In genomic region chr5:153905214-153905613, GRCh38 we compare ENCODE assay signal across 22 cellular contexts.
DNase-seq lines count a peak whose midpoint lies in the region; ATAC-seq and TF ChIP-seq lines count a peak whose summit lies in the region.
"Had no signal": no experiment of that assay in that cellular context is flagged by ENCODE, and none has a peak within 500 bp of the region (broad histone marks: within the 10 kb centered on the region; RNA-seq: fewer than 3 reads in every experiment).

No MANE protein-coding gene starts in this region.

- no peaks in the 10 kb centered on the region for H3K9me3 Mint-ChIP-seq in type B pancreatic cell
- H3K9me3 Mint-ChIP-seq: activated naive CD4-positive, alpha-beta T cell treated with anti-CD3 and anti-CD28 coated beads, Interleukin-2, amount 50 U/mL, for 24 hours; central memory CD8-positive, alpha-beta T cell had no signal

- DNase-seq in SK-N-SH: no peak
- no peak for DNase-seq in ascending aorta (ENCODE audit: low spot score in 2 of 2)
- DNase-seq in left kidney (ENCODE audit: low read depth, low spot score): peak; percentile 39
- DNase-seq in type B pancreatic cell (ENCODE audit: extremely low spot score, unreplicated experiment): no peak
- DNase-seq in stimulated activated CD4-positive, alpha-beta T cell treated with anti-CD3 and anti-CD28 coated beads, Interleukin-12 subunit alpha, Interleukin-12 subunit beta, amount 100 ng/mL, for 4 hours: no peak
- DNase-seq in DMS79 (lab: John Stamatoyannopoulos, UW): no peak
- no peak for DNase-seq in stimulated activated CD4-positive, alpha-beta T cell treated with anti-CD3 and anti-CD28 coated beads, Interleukin-1b, Interleukin-23, amount 100 ng/mL, for 48 hours
- DNase-seq: anterior cingulate cortex; Caco-2; kidney glomerular epithelial cell; NCI-H82; stimulated activated CD4-positive, alpha-beta T cell treated with anti-CD3 and anti-CD28 coated beads, Interleukin-4, amount 100 ng/mL, for 24 hours; stimulated activated naive B cell treated with anti-CD40 and anti-IgM and Interleukin-4, amounts not matched to agents 10 μg/mL and 1 μg/mL and 100 μg/mL, for 72 hours; T1000 had no signal

- H3K27me3 ChIP-seq in SK-N-SH (ENCODE audit: insufficient read depth) (no peaks in the 10 kb centered on the region), ascending aorta (no peaks in the 10 kb centered on the region)
- H3K27me3 ChIP-seq: BLaER1 treated with 17β-estradiol and CSF1 and Interleukin-3, amounts not matched to agents 10 nM and 100 nM; suprapubic skin; vagina had no signal

- TF ChIP-seq EP300 in SK-N-SH (IDR thresholded peaks at IDR 0.05; ENCODE audit: borderline replicate concordance in 1 of 2, low read depth in 1 of 2, low read length in 1 of 2): no peak

- no peak overlapping the region for H3K27ac Mint-ChIP-seq in type B pancreatic cell
- H3K27ac Mint-ChIP-seq: activated naive CD4-positive, alpha-beta T cell treated with anti-CD3 and anti-CD28 coated beads, Interleukin-2, amount 50 U/mL, for 24 hours; stimulated activated naive B cell treated with anti-CD40 and anti-IgM and Interleukin-4, amounts not matched to agents 10 μg/mL and 1 μg/mL and 100 μg/mL, for 72 hours; WTC11 had no signal

- H3K79me2 ChIP-seq in SK-N-SH (ENCODE audit: insufficient read depth): no peaks in the 10 kb centered on the region

- no peak overlapping the region for H3K4me2 ChIP-seq in SK-N-SH
- H3K4me2 ChIP-seq: BLaER1 treated with 17β-estradiol and CSF1 and Interleukin-3, amounts not matched to agents 10 nM and 100 nM had no signal

- 81% methylated on average over 1 of the region's 1 CpG for WGBS in SK-N-SH (ENCODE audit: low lambda C conversion rate)

- H3K27me3 Mint-ChIP-seq in type B pancreatic cell: no peaks in the 10 kb centered on the region
- H3K27me3 Mint-ChIP-seq: activated naive CD4-positive, alpha-beta T cell treated with anti-CD3 and anti-CD28 coated beads, Interleukin-2, amount 50 U/mL, for 24 hours; central memory CD8-positive, alpha-beta T cell; stimulated activated naive B cell treated with anti-CD40 and anti-IgM and Interleukin-4, amounts not matched to agents 10 μg/mL and 1 μg/mL and 100 μg/mL, for 72 hours had no signal

- TF ChIP-seq RAD21 in SK-N-SH (IDR thresholded peaks at IDR 0.05; ENCODE audit: low read length): peak; percentile 70

- no peaks in the 10 kb centered on the region for H3K9me2 ChIP-seq in SK-N-SH

- CTCF ChIA-PET in SK-N-SH (lab: Yijun Ruan, JAX): interaction anchor here (0.8 to 2.2 kb wide), 9 partner anchors 8 to 410 kb away, joined by 3 to 20 read pairs (median 3); no protein-coding TSS in a partner anchor

- no peak overlapping the region for H3K27ac ChIP-seq in SK-N-SH (ENCODE audit: low read depth in 2 of 2, low read length in 1 of 2)
- H3K27ac ChIP-seq in ascending aorta: peak overlapping the region; percentile 64 to 74
- H3K27ac ChIP-seq: BLaER1 treated with 17β-estradiol and CSF1 and Interleukin-3, amounts not matched to agents 10 nM and 100 nM; suprapubic skin; vagina had no signal

- peak; percentile 44 for TF ChIP-seq CTCF in SK-N-SH (IDR thresholded peaks at IDR 0.05)
- no peak for TF ChIP-seq CTCF in ascending aorta (IDR thresholded peaks at IDR 0.05)
- peak; percentile 20 for TF ChIP-seq CTCF in type B pancreatic cell (conservative IDR thresholded peaks at IDR 0.05)

- no peaks in the 10 kb centered on the region for H4K20me1 ChIP-seq in SK-N-SH (ENCODE audit: insufficient read depth)
- H4K20me1 ChIP-seq: BLaER1 treated with 17β-estradiol and CSF1 and Interleukin-3, amounts not matched to agents 10 nM and 100 nM had no signal

- no peaks in the 10 kb centered on the region for H3K4me1 Mint-ChIP-seq in type B pancreatic cell (ENCODE audit: unreplicated experiment)
- H3K4me1 Mint-ChIP-seq: activated naive CD4-positive, alpha-beta T cell treated with anti-CD3 and anti-CD28 coated beads, Interleukin-2, amount 50 U/mL, for 24 hours; central memory CD8-positive, alpha-beta T cell; stimulated activated naive B cell treated with anti-CD40 and anti-IgM and Interleukin-4, amounts not matched to agents 10 μg/mL and 1 μg/mL and 100 μg/mL, for 72 hours; WTC11 had no signal

- no peak overlapping the region for H3K4me3 ChIP-seq in SK-N-SH (ENCODE audit: low read depth in 2 of 2, low read length in 1 of 2)
- no peak overlapping the region for H3K4me3 ChIP-seq in ascending aorta
- H3K4me3 ChIP-seq: BLaER1 treated with 17β-estradiol and CSF1 and Interleukin-3, amounts not matched to agents 10 nM and 100 nM; suprapubic skin; vagina had no signal

- intact Hi-C loops in ascending aorta (cut with DNase I): no loop called here

- H3F3A ChIP-seq in SK-N-SH (replicated peaks; ENCODE audit: insufficient read depth): peaks cover 11% of the 10 kb centered on the region

- POLR2A ChIA-PET in SK-N-SH (lab: Yijun Ruan, JAX): interaction anchor here (0.9 kb wide), 1 partner anchor 127 kb away, joined by 3 read pairs; no protein-coding TSS in a partner anchor

- H3K9ac ChIP-seq in SK-N-SH: no peak overlapping the region
- H3K9ac ChIP-seq: BLaER1 treated with 17β-estradiol and CSF1 and Interleukin-3, amounts not matched to agents 10 nM and 100 nM had no signal

- H3K9me3 ChIP-seq in SK-N-SH: no peaks in the 10 kb centered on the region
- H3K9me3 ChIP-seq in ascending aorta: no peaks in the 10 kb centered on the region
- H3K9me3 ChIP-seq: BLaER1 treated with 17β-estradiol and CSF1 and Interleukin-3, amounts not matched to agents 10 nM and 100 nM; Caco-2; suprapubic skin; vagina had no signal

- no peak overlapping the region for H3K4me3 Mint-ChIP-seq in type B pancreatic cell
- H3K4me3 Mint-ChIP-seq: activated naive CD4-positive, alpha-beta T cell treated with anti-CD3 and anti-CD28 coated beads, Interleukin-2, amount 50 U/mL, for 24 hours; central memory CD8-positive, alpha-beta T cell; stimulated activated naive B cell treated with anti-CD40 and anti-IgM and Interleukin-4, amounts not matched to agents 10 μg/mL and 1 μg/mL and 100 μg/mL, for 72 hours; WTC11 had no signal

- H3K36me3 Mint-ChIP-seq in type B pancreatic cell: no peaks in the 10 kb centered on the region
- H3K36me3 Mint-ChIP-seq: activated naive CD4-positive, alpha-beta T cell treated with anti-CD3 and anti-CD28 coated beads, Interleukin-2, amount 50 U/mL, for 24 hours; stimulated activated naive B cell treated with anti-CD40 and anti-IgM and Interleukin-4, amounts not matched to agents 10 μg/mL and 1 μg/mL and 100 μg/mL, for 72 hours; WTC11 had no signal

- no peak for ATAC-seq in SK-N-SH treated with all-trans-retinoic acid at 6 μM for 48 hours
- ATAC-seq: Right ventricle myocardium inferior; stimulated activated naive B cell treated with anti-CD40 and anti-IgM and Interleukin-4, amounts not matched to agents 10 μg/mL and 1 μg/mL and 100 μg/mL, for 72 hours; WTC11 had no signal

- H3K4me1 ChIP-seq in SK-N-SH (ENCODE audit: control insufficient read depth in 1 of 2, insufficient read depth in 2 of 2, low read depth in 1 of 2, low read length in 1 of 2): peaks cover 0 to 7% of the 10 kb centered on the region in 2 experiments; a peak in 1 of 4 replicates
- peaks cover 3 to 24% of the 10 kb centered on the region in 2 donors for H3K4me1 ChIP-seq in ascending aorta
- H3K4me1 ChIP-seq: BLaER1 treated with 17β-estradiol and CSF1 and Interleukin-3, amounts not matched to agents 10 nM and 100 nM; Caco-2; suprapubic skin; vagina had no signal

- no peaks in the 10 kb centered on the region for H3K36me3 ChIP-seq in SK-N-SH (replicated peaks in 1 of 2; ENCODE audit: control insufficient read depth in 1 of 2, insufficient read depth in 2 of 2, low read length in 1 of 2)
- H3K36me3 ChIP-seq in ascending aorta: no peaks in the 10 kb centered on the region
- H3K36me3 ChIP-seq: BLaER1 treated with 17β-estradiol and CSF1 and Interleukin-3, amounts not matched to agents 10 nM and 100 nM; suprapubic skin; vagina had no signal

- H2AFZ ChIP-seq in SK-N-SH (ENCODE audit: low read depth): no peak overlapping the region

TF ChIP-seq in SK-N-SH, 30 proteins besides CTCF, POLR2A, EP300 and RAD21:
- TF ChIP-seq FOXM1 (IDR thresholded peaks at IDR 0.05; ENCODE audit: low read depth) (no peak), MEF2A (IDR thresholded peaks at IDR 0.05; ENCODE audit: borderline replicate concordance, low read depth) (no peak), SMC3 (IDR thresholded peaks at IDR 0.05; ENCODE audit: low read depth, low read length) (peak; percentile 19; the same call in 1 of the 2 replicates), FOXJ3 (CRISPR knock-in tag; IDR thresholded peaks at IDR 0.05) (no peak), USF1 (IDR thresholded peaks at IDR 0.05; ENCODE audit: borderline replicate concordance, low read depth) (no peak)

TF ChIP-seq in SK-N-SH treated with all-trans-retinoic acid at 6 μM for 48 hours, 23 proteins besides CTCF, POLR2A, EP300 and RAD21 (continues in another document):
- TF ChIP-seq PPARA (CRISPR knock-in tag; IDR thresholded peaks at IDR 0.05; ENCODE audit: borderline replicate concordance) (no peak), ZFP30 (CRISPR knock-in tag; IDR thresholded peaks at IDR 0.05) (no peak), CSRNP3 (CRISPR knock-in tag; IDR thresholded peaks at IDR 0.05) (no peak), BACH2 (CRISPR knock-in tag; IDR thresholded peaks at IDR 0.05; ENCODE audit: borderline replicate concordance) (no peak), SNAI2 (CRISPR knock-in tag; IDR thresholded peaks at IDR 0.05) (no peak), TCF4 (CRISPR knock-in tag; IDR thresholded peaks at IDR 0.05; ENCODE audit: borderline replicate concordance) (no peak), ZNF70 (CRISPR knock-in tag; IDR thresholded peaks at IDR 0.05) (no peak), ARNTL (CRISPR knock-in tag; IDR thresholded peaks at IDR 0.05; ENCODE audit: borderline replicate concordance, low read depth) (no peak)

Comparison
In these comparisons a context has a peak if more than half of its experiments do, and no peak if none do; other contexts are left out.
1. H3K27ac ChIP-seq: peak in ascending aorta (2 of 2); none in SK-N-SH (0 of 2).
2. CTCF ChIP-seq: peak in SK-N-SH (single experiment) and type B pancreatic cell (single experiment); none in ascending aorta (0 of 3).